18 cellular contexts compared by ENCODE assay signal in genomic region chr4:75025432-75025831, GRCh38.
DNase-seq lines count a peak whose midpoint lies in the region; ATAC-seq and TF ChIP-seq lines count a peak whose summit lies in the region.
"Had no signal": no experiment of that assay in that cellular context is flagged by ENCODE, and none has a peak within 500 bp of the region (broad histone marks: within the 10 kb centered on the region; RNA-seq: fewer than 3 reads in every experiment).

No MANE protein-coding gene starts in this region.

- no peak overlapping the region for H3K4me2 ChIP-seq in hepatocyte

- intact Hi-C loops in sciatic nerve (cut with DNase I), result no loop called here

- H3K27me3 ChIP-seq in hepatocyte, result no peaks in the 10 kb centered on the region
- H3K27me3 ChIP-seq: BE2C had no signal

- no peak overlapping the region for H3K9ac ChIP-seq in SK-N-MC (ENCODE audit: insufficient read length)

- 83% methylated on average over 5 of the region's 5 CpGs for WGBS in hepatocyte (ENCODE audit: low lambda C conversion rate, missing lambda C conversion rate)

- no peak overlapping the region for H2AFZ ChIP-seq in hepatocyte

- peaks cover 18% of the 10 kb centered on the region for H3K4me1 ChIP-seq in hepatocyte (ENCODE audit: insufficient read depth)
- H3K4me1 ChIP-seq: BE2C, Caco-2 had no signal

- H3K9me2 ChIP-seq in hepatocyte (replicated peaks; ENCODE audit: insufficient read depth), result no peaks in the 10 kb centered on the region

- peaks cover 3% of the 10 kb centered on the region for H3K79me2 ChIP-seq in hepatocyte

- ATAC-seq in sciatic nerve, result peak; percentile 52
- ATAC-seq in GM21447 (IDR thresholded peaks at IDR 0.05; ENCODE audit: unreplicated experiment), result no peak
- ATAC-seq: K562 had no signal

- H3K4me3 ChIP-seq in SK-N-MC, result peak overlapping the region; percentile 39
- H3K4me3 ChIP-seq in hepatocyte, result no peak overlapping the region
- H3K4me3 ChIP-seq: K562 had no signal

- peak; percentile 40 for DNase-seq in SK-N-MC (ENCODE audit: low read depth, low spot score)
- DNase-seq in hepatocyte (ENCODE audit: low spot score), result no peak
- DNase-seq in sciatic nerve (ENCODE audit: low spot score), result no peak
- no peak for DNase-seq in T-helper 1 cell
- no peak for DNase-seq in DMS 273 (lab: John Stamatoyannopoulos, UW; ENCODE audit: unreplicated experiment)
- no peak for DNase-seq in GDM1 (lab: John Stamatoyannopoulos, UW)
- DNase-seq: ACHN; BE2C; C1 segment of cervical spinal cord; Caco-2; CD4-positive, alpha-beta T cell; DMS153; DMS79; GF-D8; H9; IMR-90 had no signal

- no peaks in the 10 kb centered on the region for H4K20me1 ChIP-seq in hepatocyte (ENCODE audit: insufficient read depth, poor library complexity, severe bottlenecking)

- H3K9me3 ChIP-seq in SK-N-MC (ENCODE audit: low read depth, low read length) (no peaks in the 10 kb centered on the region), hepatocyte (ENCODE audit: low read depth) (no peaks in the 10 kb centered on the region)
- H3K9me3 ChIP-seq: BE2C, Caco-2 had no signal

- H3K27ac ChIP-seq in SK-N-MC, result no peak overlapping the region
- H3K27ac ChIP-seq in hepatocyte, result peak overlapping the region; percentile 73

- no peaks in the 10 kb centered on the region for H3K36me3 ChIP-seq in SK-N-MC (ENCODE audit: insufficient read depth, low read length)
- no peaks in the 10 kb centered on the region for H3K36me3 ChIP-seq in hepatocyte (replicated peaks; ENCODE audit: insufficient read depth, low read depth)
- H3K36me3 ChIP-seq: BE2C had no signal

- TF ChIP-seq CTCF in hepatocyte (IDR thresholded peaks at IDR 0.05; ENCODE audit: poor library complexity), result no peak
